Comparison of ENCODE assay signal across 18 cellular contexts in genomic region chr21:41852929-41853320, GRCh38. TPM values are rescaled to one million over a fixed set of nuclear protein-coding genes. Genes with fewer than 3 reads are reported as not detected.
DNase-seq lines count a peak whose midpoint lies in the region; ATAC-seq and TF ChIP-seq lines count a peak whose summit lies in the region.
"Had no signal": no experiment of that assay in that cellular context is flagged by ENCODE, and none has a peak within 500 bp of the region (broad histone marks: within the 10 kb centered on the region; RNA-seq: fewer than 3 reads in every experiment).

No MANE protein-coding gene starts in this region.

- H3K36me3 Mint-ChIP-seq in activated naive CD4-positive, alpha-beta T cell treated with anti-CD3 and anti-CD28 coated beads, Interleukin-2, amount 10 ng/mL, durations not matched to agents 7 days and 5 days: peaks cover 32% of the 10 kb centered on the region
- H3K36me3 Mint-ChIP-seq in activated naive CD4-positive, alpha-beta T cell treated with anti-CD3 and anti-CD28 coated beads, Interleukin-2, amount 50 U/mL, for 72 hours: peaks cover 6 to 27% of the 10 kb centered on the region in 2 donors
- H3K36me3 Mint-ChIP-seq in nephron progenitor cell (ENCODE audit: low read depth) (peaks cover 56% of the 10 kb centered on the region), progenitor cell of endocrine pancreas (ENCODE audit: insufficient read depth) (peaks cover 21% of the 10 kb centered on the region), endodermal cell (ENCODE audit: low read depth) (peaks cover 29% of the 10 kb centered on the region)

- CTCF ChIA-PET in activated naive CD4-positive, alpha-beta T cell treated with anti-CD3 and anti-CD28 coated beads, Interleukin-2, amount 10 ng/mL, durations not matched to agents 7 days and 5 days (lab: Charles Lee): no interaction called here

- no peak for TF ChIP-seq CTCF in nephron progenitor cell (IDR thresholded peaks at IDR 0.05)
- TF ChIP-seq CTCF in progenitor cell of endocrine pancreas (IDR thresholded peaks at IDR 0.05; ENCODE audit: unreplicated experiment): no peak
- TF ChIP-seq CTCF in endodermal cell (conservative IDR thresholded peaks at IDR 0.05): no peak

- no peak overlapping the region for H3K27ac ChIP-seq in endodermal cell (ENCODE audit: low read depth, low read length)
- H3K27ac ChIP-seq: 22Rv1, A549, C4-2B had no signal

- H3K27me3 Mint-ChIP-seq in activated naive CD4-positive, alpha-beta T cell treated with anti-CD3 and anti-CD28 coated beads, Interleukin-2, amount 10 ng/mL, durations not matched to agents 7 days and 5 days: no peaks in the 10 kb centered on the region
- H3K27me3 Mint-ChIP-seq in nephron progenitor cell (ENCODE audit: low read depth, poor library complexity): no peaks in the 10 kb centered on the region
- no peaks in the 10 kb centered on the region for H3K27me3 Mint-ChIP-seq in progenitor cell of endocrine pancreas
- no peaks in the 10 kb centered on the region for H3K27me3 Mint-ChIP-seq in endodermal cell (ENCODE audit: insufficient read depth)
- H3K27me3 Mint-ChIP-seq: CD4-positive, alpha-beta T cell had no signal

- no peak for ATAC-seq in activated naive CD4-positive, alpha-beta T cell treated with anti-CD3 and anti-CD28 coated beads, Interleukin-2, amount 50 U/mL, for 72 hours
- no peak for ATAC-seq in HG02970 (IDR thresholded peaks at IDR 0.05; ENCODE audit: low FRiP score, unreplicated experiment)
- ATAC-seq: A549, GM23338, HepG2 had no signal

- intact Hi-C loops in posterior vena cava (cut with DNase I): no loop called here

- WGBS in endodermal cell (ENCODE audit: insufficient coverage in 1 of 2, insufficient read length in 1 of 2), 2 experiments: 92 to 100% methylated on average over 3 to 9 of the region's 9 CpGs

- H3K27ac Mint-ChIP-seq in activated naive CD4-positive, alpha-beta T cell treated with anti-CD3 and anti-CD28 coated beads, Interleukin-2, amount 10 ng/mL, durations not matched to agents 7 days and 5 days: no peak overlapping the region
- H3K27ac Mint-ChIP-seq in activated naive CD4-positive, alpha-beta T cell treated with anti-CD3 and anti-CD28 coated beads, Interleukin-2, amount 50 U/mL, for 72 hours: no peak overlapping the region
- H3K27ac Mint-ChIP-seq in nephron progenitor cell (peak overlapping the region; percentile 59), progenitor cell of endocrine pancreas (no peak overlapping the region), endodermal cell (no peak overlapping the region)
- H3K27ac Mint-ChIP-seq: CD4-positive, alpha-beta T cell; GM23338; HFFc6 had no signal

- peaks cover 38% of the 10 kb centered on the region for H3K36me3 ChIP-seq in endodermal cell (ENCODE audit: control insufficient read depth, insufficient read depth, low read length)

- no peak overlapping the region for H3K4me3 ChIP-seq in endodermal cell (ENCODE audit: low read length)
- H3K4me3 ChIP-seq: A549, GM23338 had no signal

- peak; percentile 8 for DNase-seq in activated naive CD4-positive, alpha-beta T cell treated with anti-CD3 and anti-CD28 coated beads, Interleukin-2, amount 10 ng/mL, durations not matched to agents 7 days and 5 days
- no peak for DNase-seq in activated naive CD4-positive, alpha-beta T cell treated with anti-CD3 and anti-CD28 coated beads, Interleukin-2, amount 50 U/mL, for 72 hours (ENCODE audit: low spot score in 2 of 2)
- DNase-seq in nephron progenitor cell: no peak
- DNase-seq in posterior vena cava (ENCODE audit: low spot score): peak; percentile 38
- no peak for DNase-seq in progenitor cell of endocrine pancreas (ENCODE audit: low spot score, unreplicated experiment)
- no peak for DNase-seq in endodermal cell
- DNase-seq in NOMO-1 treated with dmso at 0.1 percent for 144 hours (lab: John Stamatoyannopoulos, UW; ENCODE audit: unreplicated experiment): no peak
- DNase-seq: AML-193; Caco-2; CD4-positive, alpha-beta T cell; HCEC 1CT; HFFc6 had no signal

- H3K27me3 ChIP-seq in endodermal cell (ENCODE audit: control insufficient read depth, insufficient read depth, low read length, poor library complexity, severe bottlenecking): no peaks in the 10 kb centered on the region

- peaks cover 4% of the 10 kb centered on the region for H3K4me1 Mint-ChIP-seq in activated naive CD4-positive, alpha-beta T cell treated with anti-CD3 and anti-CD28 coated beads, Interleukin-2, amount 10 ng/mL, durations not matched to agents 7 days and 5 days
- peaks cover 16% of the 10 kb centered on the region for H3K4me1 Mint-ChIP-seq in nephron progenitor cell
- peaks cover 2% of the 10 kb centered on the region for H3K4me1 Mint-ChIP-seq in progenitor cell of endocrine pancreas (ENCODE audit: low read depth)
- H3K4me1 Mint-ChIP-seq in endodermal cell: no peaks in the 10 kb centered on the region
- H3K4me1 Mint-ChIP-seq: GM23338 had no signal

- H3K4me3 Mint-ChIP-seq in activated naive CD4-positive, alpha-beta T cell treated with anti-CD3 and anti-CD28 coated beads, Interleukin-2, amount 10 ng/mL, durations not matched to agents 7 days and 5 days: no peak overlapping the region
- no peak overlapping the region for H3K4me3 Mint-ChIP-seq in nephron progenitor cell
- no peak overlapping the region for H3K4me3 Mint-ChIP-seq in progenitor cell of endocrine pancreas (ENCODE audit: low read depth)
- H3K4me3 Mint-ChIP-seq in endodermal cell: no peak overlapping the region
- H3K4me3 Mint-ChIP-seq: CD4-positive, alpha-beta T cell; GM23338; HFFc6 had no signal

- no peaks in the 10 kb centered on the region for H3K4me1 ChIP-seq in endodermal cell (ENCODE audit: control insufficient read depth, insufficient read depth, low read length)
- H3K4me1 ChIP-seq: Caco-2 had no signal

- H3K9ac ChIP-seq in endodermal cell (ENCODE audit: extremely low read depth, low read length, poor library complexity, severe bottlenecking): no peak overlapping the region

- no peaks in the 10 kb centered on the region for H3K9me3 ChIP-seq in endodermal cell (ENCODE audit: control insufficient read depth, low read length)
- H3K9me3 ChIP-seq: A549, Caco-2 had no signal

- H3K9me3 Mint-ChIP-seq in activated naive CD4-positive, alpha-beta T cell treated with anti-CD3 and anti-CD28 coated beads, Interleukin-2, amount 10 ng/mL, durations not matched to agents 7 days and 5 days: no peaks in the 10 kb centered on the region
- no peaks in the 10 kb centered on the region for H3K9me3 Mint-ChIP-seq in activated naive CD4-positive, alpha-beta T cell treated with anti-CD3 and anti-CD28 coated beads, Interleukin-2, amount 50 U/mL, for 72 hours
- H3K9me3 Mint-ChIP-seq in nephron progenitor cell: no peaks in the 10 kb centered on the region
- peaks cover 3% of the 10 kb centered on the region for H3K9me3 Mint-ChIP-seq in progenitor cell of endocrine pancreas (ENCODE audit: low read depth)
- no peaks in the 10 kb centered on the region for H3K9me3 Mint-ChIP-seq in endodermal cell
- H3K9me3 Mint-ChIP-seq: CD4-positive, alpha-beta T cell; GM23338; HFFc6 had no signal

RNA-seq across cellular contexts. Expression of gene PRDM15, which starts 26.2 kb away (rescaled TPM):
- 10 to 100 TPM; 13.1 to 23.0 TPM for total RNA-seq in activated naive CD4-positive, alpha-beta T cell treated with anti-CD3 and anti-CD28 coated beads, Interleukin-2, amount 50 U/mL, for 72 hours
- total RNA-seq in posterior vena cava (1 to 10 TPM; 2.9 to 5.0 TPM), progenitor cell of endocrine pancreas (14.0 and 16.2 TPM in 2 replicates), endodermal cell (10 to 100 TPM in 1 of 2 donors, 1 to 10 TPM in 1; 8.8 to 10.1 TPM)
- polyA plus RNA-seq in endodermal cell (2013, experiment 1 of 2): 8.4 TPM
- polyA plus RNA-seq in endodermal cell (2013, experiment 2 of 2): 10.4 TPM

Comparison
In these comparisons a context has a peak if more than half of its experiments do, and no peak if none do; other contexts are left out.
1. DNase-seq: peak in activated naive CD4-positive, alpha-beta T cell treated with anti-CD3 and anti-CD28 coated beads, Interleukin-2, amount 10 ng/mL, durations not matched to agents 7 days and 5 days (single experiment) and posterior vena cava (single experiment); none in activated naive CD4-positive, alpha-beta T cell treated with anti-CD3 and anti-CD28 coated beads, Interleukin-2, amount 50 U/mL, for 72 hours (0 of 2), nephron progenitor cell (single experiment), progenitor cell of endocrine pancreas (single experiment), endodermal cell (single experiment) and NOMO-1 treated with dmso at 0.1 percent for 144 hours (single experiment).